In genomic region chr2:183881978-183882377, GRCh38 we compare ENCODE assay signal across 20 cellular contexts.
DNase-seq lines count a peak whose midpoint lies in the region; ATAC-seq, FAIRE-seq and TF ChIP-seq lines count a peak whose summit lies in the region.
"Had no signal": no experiment of that assay in that cellular context is flagged by ENCODE, and none has a peak within 500 bp of the region (broad histone marks: within the 10 kb centered on the region; RNA-seq: fewer than 3 reads in every experiment).

No MANE protein-coding gene starts in this region.

- in situ Hi-C loops in G401 (cut with HindIII; ENCODE audit: low sequenced_read_pairs) = no loop called here

- H3K4me1 ChIP-seq in SK-N-SH (ENCODE audit: control insufficient read depth in 1 of 2, insufficient read depth in 2 of 2, low read depth in 1 of 2, low read length in 1 of 2) (no peaks in the 10 kb centered on the region), pancreas (no peaks in the 10 kb centered on the region)
- H3K4me1 ChIP-seq: BLaER1, Caco-2, HAP-1 had no signal

- H3K4me3 ChIP-seq in SK-N-SH (ENCODE audit: low read depth in 2 of 2, low read length in 1 of 2) (no peak overlapping the region), pancreas (no peak overlapping the region)
- H3K4me3 ChIP-seq: BLaER1, HAP-1 had no signal

- H3F3A ChIP-seq in SK-N-SH (replicated peaks; ENCODE audit: insufficient read depth) = no peaks in the 10 kb centered on the region

- no peaks in the 10 kb centered on the region for H3K9me2 ChIP-seq in SK-N-SH

- no peak overlapping the region for H3K9ac ChIP-seq in SK-N-SH
- H3K9ac ChIP-seq: BLaER1 had no signal

- POLR2A ChIA-PET in SK-N-SH (lab: Yijun Ruan, JAX) = no interaction called here

- H3K4me2 ChIP-seq in SK-N-SH = no peak overlapping the region
- H3K4me2 ChIP-seq: BLaER1 had no signal

- intact Hi-C loops in pancreas (cut with DNase I) = no loop called here

- no peaks in the 10 kb centered on the region for H3K9me3 ChIP-seq in SK-N-SH
- H3K9me3 ChIP-seq in pancreas = no peaks in the 10 kb centered on the region
- H3K9me3 ChIP-seq: BLaER1, Caco-2, HAP-1 had no signal

- H3K79me2 ChIP-seq in SK-N-SH (ENCODE audit: insufficient read depth) = no peaks in the 10 kb centered on the region

- DNase-seq in SK-N-SH (no peak), frontal cortex (ENCODE audit: low spot score in 2 of 2) (no peak), pancreas (no peak), nucleus accumbens (lab: John Stamatoyannopoulos, UW) (no peak), G401 (ENCODE audit: low spot score) (no peak)
- DNase-seq: Caco-2; CD4-positive, CD25-positive, alpha-beta regulatory T cell; CD8-positive, alpha-beta T cell; DMS153; DND-41; GF-D8; GOT3; HFFc6 had no signal

- CTCF ChIA-PET in SK-N-SH (lab: Yijun Ruan, JAX) = no interaction called here

- H3K27me3 ChIP-seq in SK-N-SH (ENCODE audit: insufficient read depth) = no peaks in the 10 kb centered on the region
- H3K27me3 ChIP-seq in pancreas = no peaks in the 10 kb centered on the region
- H3K27me3 ChIP-seq: BLaER1 had no signal

- no peak overlapping the region for H2AFZ ChIP-seq in SK-N-SH (ENCODE audit: low read depth)

- WGBS in SK-N-SH (ENCODE audit: low lambda C conversion rate) = 32% methylated on average over 1 of the region's 1 CpG
- 80 to 93% methylated on average over 1 of the region's 1 CpG for WGBS in pancreas, 2 donors

- ATAC-seq in SK-N-SH treated with all-trans-retinoic acid at 6 μM for 48 hours (no peak), pancreas (no peak)
- ATAC-seq: CD8-positive, alpha-beta T cell had no signal

- H3K36me3 ChIP-seq in SK-N-SH (replicated peaks in 1 of 2; ENCODE audit: control insufficient read depth in 1 of 2, insufficient read depth in 2 of 2, low read length in 1 of 2) (no peaks in the 10 kb centered on the region), pancreas (no peaks in the 10 kb centered on the region)
- H3K36me3 ChIP-seq: BLaER1, HAP-1 had no signal

- FAIRE-seq in frontal cortex (lab: Jason Lieb, UNC) (peak; percentile 55), pancreas (lab: Jason Lieb, UNC) (peak; percentile 64)
- FAIRE-seq: GM18507, H54 had no signal

- H4K20me1 ChIP-seq in SK-N-SH (ENCODE audit: insufficient read depth) = no peaks in the 10 kb centered on the region
- H4K20me1 ChIP-seq: BLaER1 had no signal

- TF ChIP-seq RAD21 in SK-N-SH (IDR thresholded peaks at IDR 0.05; ENCODE audit: low read length) = no peak

- TF ChIP-seq CTCF in SK-N-SH (IDR thresholded peaks at IDR 0.05) = no peak
- TF ChIP-seq CTCF in pancreas (IDR thresholded peaks at IDR 0.05) = no peak

- TF ChIP-seq EP300 in SK-N-SH (IDR thresholded peaks at IDR 0.05; ENCODE audit: borderline replicate concordance in 1 of 2, low read depth in 1 of 2, low read length in 1 of 2) = no peak

- H3K27ac ChIP-seq in SK-N-SH (ENCODE audit: low read depth in 2 of 2, low read length in 1 of 2) (no peak overlapping the region), pancreas (no peak overlapping the region)
- H3K27ac ChIP-seq: 22Rv1, BLaER1, C4-2B had no signal

TF ChIP-seq in SK-N-SH treated with all-trans-retinoic acid at 6 μM for 48 hours, 23 proteins besides CTCF, POLR2A, EP300 and RAD21:
- peak; percentile 95 for TF ChIP-seq ZFP30 (CRISPR knock-in tag; IDR thresholded peaks at IDR 0.05)
- no peak for TF ChIP-seq TCF4 (CRISPR knock-in tag; IDR thresholded peaks at IDR 0.05; ENCODE audit: borderline replicate concordance)

TF ChIP-seq in SK-N-SH, 30 proteins besides CTCF, POLR2A, EP300 and RAD21:
- no peak for TF ChIP-seq TCF12 (IDR thresholded peaks at IDR 0.05)
